ENCODE assay signal across 16 cellular contexts in the genomic region with DNA sequence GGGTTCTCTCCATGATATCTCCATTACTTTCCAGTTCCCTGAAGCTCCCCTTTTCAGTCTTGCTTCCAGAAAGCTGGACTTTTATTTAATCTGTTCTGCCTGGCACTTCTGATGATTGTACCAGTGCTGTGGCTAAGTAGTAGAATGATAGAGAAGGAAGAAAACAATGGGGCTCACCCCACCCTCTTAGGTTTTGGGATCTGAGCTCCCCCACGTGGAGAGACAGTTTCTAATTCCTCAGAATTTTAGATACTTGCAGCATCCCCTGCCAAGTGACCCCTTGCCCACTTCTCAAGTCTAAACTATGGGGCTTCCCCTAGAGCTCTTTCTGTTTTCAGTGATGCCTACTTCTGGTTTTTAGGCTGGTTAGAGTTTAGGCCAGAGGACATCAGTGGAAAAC.
DNase-seq lines count a peak whose midpoint lies in the region; ATAC-seq and TF ChIP-seq lines count a peak whose summit lies in the region.
"Had no signal": no experiment of that assay in that cellular context is flagged by ENCODE, and none has a peak within 500 bp of the region (broad histone marks: within the 10 kb centered on the region; RNA-seq: fewer than 3 reads in every experiment).

No MANE protein-coding gene starts in this region.

- 7 to 13% methylated on average over 1 of the region's 1 CpG for WGBS in GM23248 (ENCODE audit: low coverage in 1 of 2, low lambda C conversion rate in 2 of 2, missing lambda C conversion rate in 2 of 2), 2 experiments

- H3K79me2 ChIP-seq in GM23248 (ENCODE audit: insufficient read depth) (no peaks in the 10 kb centered on the region), fibroblast of lung (ENCODE audit: control insufficient read depth, insufficient read depth, low read length) (no peaks in the 10 kb centered on the region)

- in situ Hi-C loops in GM23248 (cut with MboI): loop anchor here (25.0 kb wide), 2 partner anchors 573 to 1098 kb away; no protein-coding TSS in a partner anchor

- H3K27ac ChIP-seq in GM23248: no peak overlapping the region
- H3K27ac ChIP-seq in fibroblast of lung (ENCODE audit: insufficient read depth, low read length): no peak overlapping the region
- H3K27ac ChIP-seq: HL-60, uterus, WERI-Rb-1 had no signal

- H3K9ac ChIP-seq in GM23248 (no peak overlapping the region), fibroblast of lung (ENCODE audit: insufficient read depth, low read length) (no peak overlapping the region)

- no peak for ATAC-seq in GM19328 (IDR thresholded peaks at IDR 0.05; ENCODE audit: unreplicated experiment)
- no peak for ATAC-seq in HG03457 (IDR thresholded peaks at IDR 0.05; ENCODE audit: unreplicated experiment)
- ATAC-seq in GM21529 (IDR thresholded peaks at IDR 0.05; ENCODE audit: unreplicated experiment): no peak
- ATAC-seq: sciatic nerve; stimulated activated effector memory CD8-positive, alpha-beta T cell treated with anti-CD3 and anti-CD28 coated beads, Interleukin-12 subunit alpha, Interleukin-12 subunit beta, amount 100 ng/mL, for 72 hours had no signal

- H3K4me1 ChIP-seq in GM23248 (ENCODE audit: insufficient read depth) (no peaks in the 10 kb centered on the region), fibroblast of lung (ENCODE audit: control insufficient read depth, extremely low read depth, insufficient read depth, low read length) (no peaks in the 10 kb centered on the region)
- H3K4me1 ChIP-seq: uterus had no signal

- no peaks in the 10 kb centered on the region for H3K36me3 ChIP-seq in GM23248 (ENCODE audit: low read depth)
- H3K36me3 ChIP-seq in fibroblast of lung (ENCODE audit: control insufficient read depth, insufficient read depth, low read length): no peaks in the 10 kb centered on the region
- H3K36me3 ChIP-seq: MG63, uterus, WERI-Rb-1 had no signal

- DNase-seq in GM23248 (peak; percentile 15), OCI-M1 (lab: John Stamatoyannopoulos, UW) (peak; percentile 10), fibroblast of lung (ENCODE audit: low read depth in 2 of 2) (peak in 1 of 2 donors; percentile 30), stromal cell of bone marrow (ENCODE audit: low read depth) (peak; percentile 5)
- DNase-seq: MG63; NCI-H2107; NK-92 treated with Interleukin-12 subunit alpha and Interleukin-12 subunit beta, amount 100 ng/mL, for 24 hours; stimulated activated CD4-positive, alpha-beta T cell treated with anti-CD3 and anti-CD28 coated beads, Interleukin-4, amount 100 ng/mL, for 24 hours; uterus; WERI-Rb-1 had no signal

- H3K27me3 ChIP-seq in GM23248 (replicated peaks; ENCODE audit: insufficient read depth) (peaks cover 3% of the 10 kb centered on the region; the same call in 1 of the 2 replicates), fibroblast of lung (ENCODE audit: control insufficient read depth, insufficient read depth, low read length) (no peaks in the 10 kb centered on the region)
- H3K27me3 ChIP-seq: MG63, uterus had no signal

- H3K4me3 ChIP-seq in GM23248 (no peak overlapping the region), fibroblast of lung (replicated peaks in 1 of 4; ENCODE audit: control extremely low read depth in 1 of 4, insufficient read depth in 1 of 4, low read depth in 3 of 4, low read length in 4 of 4) (no peak overlapping the region)
- H3K4me3 ChIP-seq: MG63, uterus had no signal

- peak; percentile 4 to 33 for TF ChIP-seq CTCF in fibroblast of lung (conservative IDR thresholded peaks at IDR 0.05 in 1 of 2, IDR thresholded peaks at IDR 0.05 in 1 of 2; ENCODE audit: low read depth in 1 of 2, low read length in 2 of 2)

- H4K20me1 ChIP-seq in GM23248 (ENCODE audit: insufficient read depth): no peaks in the 10 kb centered on the region
- no peaks in the 10 kb centered on the region for H4K20me1 ChIP-seq in fibroblast of lung (ENCODE audit: control insufficient read depth, extremely low read depth, insufficient read depth, low read length)

- no peaks in the 10 kb centered on the region for H3K9me3 ChIP-seq in GM23248 (ENCODE audit: low read depth)
- no peaks in the 10 kb centered on the region for H3K9me3 ChIP-seq in fibroblast of lung (ENCODE audit: control insufficient read depth, insufficient read depth, low read depth, low read length)
- H3K9me3 ChIP-seq: MG63, uterus had no signal

- H3K9me2 ChIP-seq in GM23248 (ENCODE audit: insufficient read depth): no peaks in the 10 kb centered on the region

- H2AFZ ChIP-seq in GM23248 (no peak overlapping the region), fibroblast of lung (ENCODE audit: low read length) (no peak overlapping the region)

- no peaks in the 10 kb centered on the region for H3F3A ChIP-seq in GM23248 (ENCODE audit: insufficient read depth)

- H3K4me2 ChIP-seq in GM23248 (ENCODE audit: unreplicated experiment) (no peak overlapping the region), fibroblast of lung (ENCODE audit: extremely low read depth, insufficient read depth, low read length) (no peak overlapping the region)
